ENCODE assay signal across 16 cellular contexts in genomic region chr22:40645579-40646197, GRCh38. TPM values are rescaled to one million over a fixed set of nuclear protein-coding genes. Genes with fewer than 3 reads are reported as not detected.
DNase-seq lines count a peak whose midpoint lies in the region; ATAC-seq, FAIRE-seq and TF ChIP-seq lines count a peak whose summit lies in the region.
"Had no signal": no experiment of that assay in that cellular context is flagged by ENCODE, and none has a peak within 500 bp of the region (broad histone marks: within the 10 kb centered on the region; RNA-seq: fewer than 3 reads in every experiment).

No MANE protein-coding gene starts in this region.

- POLR2A ChIA-PET in SK-N-SH (lab: Yijun Ruan, JAX) (no interaction called here), GM12878 (lab: Charles Lee) (interaction anchor here (0.6 to 2.4 kb wide), 7 partner anchors 56 to 211 kb away, joined by 3 to 9 read pairs (median 3); partner anchors contain the start of gene ST13)

- H4K20me1 ChIP-seq in SK-N-SH (ENCODE audit: insufficient read depth) = no peaks in the 10 kb centered on the region
- H4K20me1 ChIP-seq in GM12878 (ENCODE audit: control insufficient read depth, insufficient read depth) = no peaks in the 10 kb centered on the region

- TF ChIP-seq RAD21 in SK-N-SH (IDR thresholded peaks at IDR 0.05; ENCODE audit: low read length) = no peak
- TF ChIP-seq RAD21 in GM12878 (IDR thresholded peaks at IDR 0.05; ENCODE audit: insufficient read depth, low read depth, low read length) = no peak

- H3K9ac ChIP-seq in SK-N-SH = no peak overlapping the region
- no peak overlapping the region for H3K9ac ChIP-seq in GM12878 (ENCODE audit: control insufficient read depth, insufficient read depth, low read length)

- intact Hi-C loops in GM12878 (cut with micrococcal nuclease; ENCODE audit: unreplicated experiment) = loop anchor here (1.0 kb wide), 2 partner anchors 121 to 209 kb away; no protein-coding TSS in a partner anchor
- intact Hi-C loops in tibial artery (cut with DNase I; ENCODE audit: low total_unique reads) = loop anchor here (2.0 kb wide), 1 partner anchor 209 kb away; no protein-coding TSS in a partner anchor

- CTCF ChIA-PET in SK-N-SH (lab: Yijun Ruan, JAX) = interaction anchor here (0.5 to 4.2 kb wide), 22 partner anchors 9 to 271 kb away, joined by 3 to 49 read pairs (median 4); partner anchors contain the start of genes MCHR1 and MRTFA
- CTCF ChIA-PET in GM12878 (lab: Yijun Ruan, JAX) = interaction anchor here (0.6 to 11.1 kb wide), 50 partner anchors 11 to 656 kb away, joined by 3 to 339 read pairs (median 6); partner anchors contain the start of genes ADSL, MRTFA, ST13 and XPNPEP3

- SMC1A ChIA-PET in GM12878 (lab: Charles Lee; ENCODE audit: uncharacterized antibody, unreplicated experiment) = interaction anchor here (0.6 to 8.0 kb wide), 43 partner anchors 9 to 298 kb away, joined by 3 to 248 read pairs (median 5); partner anchors contain the start of genes MCHR1 and MRTFA

- no peaks in the 10 kb centered on the region for H3K36me3 Mint-ChIP-seq in mesothelial cell of epicardium
- H3K36me3 Mint-ChIP-seq: activated naive CD4-positive, alpha-beta T cell treated with anti-CD3 and anti-CD28 coated beads, Interleukin-2, amount 10 ng/mL, durations not matched to agents 7 days and 5 days; CD4-positive, alpha-beta memory T cell; WTC11 had no signal

- H2AFZ ChIP-seq in SK-N-SH (ENCODE audit: low read depth) (peak overlapping the region; percentile 74), GM12878 (ENCODE audit: control insufficient read depth, low read depth, low read length) (peak overlapping the region; percentile 92)

- FAIRE-seq in GM12878 (lab: Jason Lieb, UNC) = peak; percentile 18

- no TSS peak for BruUV-seq in GM12878 (replicated peaks; lab: Mats Ljungman, UMichigan)

- no peaks in the 10 kb centered on the region for H3K27me3 Mint-ChIP-seq in mesothelial cell of epicardium (ENCODE audit: low read depth)
- H3K27me3 Mint-ChIP-seq: activated naive CD4-positive, alpha-beta T cell treated with anti-CD3 and anti-CD28 coated beads, Interleukin-2, amount 10 ng/mL, durations not matched to agents 7 days and 5 days; CD4-positive, alpha-beta memory T cell; effector memory CD8-positive, alpha-beta T cell; progenitor cell of endocrine pancreas had no signal

- DNase-seq in SK-N-SH = no peak
- DNase-seq in GM12878 (ENCODE audit: low read depth, low spot score) = no peak
- DNase-seq in mesothelial cell of epicardium (ENCODE audit: low spot score in 2 of 2, unreplicated experiment in 2 of 2) = no peak
- DNase-seq in tibial artery = peak in 1 of 2 donors; percentile 7
- no peak for DNase-seq in RKO (ENCODE audit: low spot score)
- no peak for DNase-seq in hepatic stellate cell (ENCODE audit: low spot score)
- no peak for DNase-seq in NCI-H128 (lab: John Stamatoyannopoulos, UW; ENCODE audit: unreplicated experiment)

- H3K9me3 ChIP-seq in SK-N-SH (no peaks in the 10 kb centered on the region), GM12878 (replicated peaks; ENCODE audit: control insufficient read depth, insufficient read depth, low read length) (no peaks in the 10 kb centered on the region), tibial artery (no peaks in the 10 kb centered on the region)
- H3K9me3 ChIP-seq: mucosa of descending colon, upper lobe of left lung had no signal

- H3K4me2 ChIP-seq in SK-N-SH = no peak overlapping the region
- H3K4me2 ChIP-seq in GM12878 (ENCODE audit: control insufficient read depth, insufficient read depth) = peak overlapping the region; percentile 67; the same call in 1 of the 2 replicates

- in situ Hi-C loops in GM12878 (cut with MboI) = no loop called here

- H3K9me3 Mint-ChIP-seq in mesothelial cell of epicardium = no peaks in the 10 kb centered on the region
- H3K9me3 Mint-ChIP-seq: activated naive CD4-positive, alpha-beta T cell treated with anti-CD3 and anti-CD28 coated beads, Interleukin-2, amount 10 ng/mL, durations not matched to agents 7 days and 5 days; CD4-positive, alpha-beta memory T cell; effector memory CD8-positive, alpha-beta T cell; WTC11 had no signal

- no peak for ATAC-seq in SK-N-SH treated with all-trans-retinoic acid at 6 μM for 48 hours
- ATAC-seq in GM12878 = no peak

- no peak for TF ChIP-seq POLR2A in GM12878 (IDR thresholded peaks at IDR 0.05; ENCODE audit: low read depth, low read length)

- no peaks in the 10 kb centered on the region for H3K9me2 ChIP-seq in SK-N-SH

- H3F3A ChIP-seq in SK-N-SH (replicated peaks; ENCODE audit: insufficient read depth) = no peaks in the 10 kb centered on the region

- RAD21 ChIA-PET in GM12878 (lab: Charles Lee; ENCODE audit: unreplicated experiment) = interaction anchor here (0.9 to 9.1 kb wide), 21 partner anchors 8 to 602 kb away, joined by 3 to 137 read pairs (median 6); partner anchors contain the start of gene MRTFA

- TF ChIP-seq CTCF in SK-N-SH (IDR thresholded peaks at IDR 0.05) = no peak
- no peak for TF ChIP-seq CTCF in GM12878 (IDR thresholded peaks at IDR 0.05 in 2 of 3, conservative IDR thresholded peaks at IDR 0.05 in 1 of 3; ENCODE audit: control insufficient read depth in 2 of 3, extremely low read depth in 1 of 3, insufficient read depth in 1 of 3, low read depth in 3 of 3, low read length in 3 of 3)
- no peak for TF ChIP-seq CTCF in mesothelial cell of epicardium (IDR thresholded peaks at IDR 0.05; ENCODE audit: unreplicated experiment)
- TF ChIP-seq CTCF in tibial artery (IDR thresholded peaks at IDR 0.05) = no peak

- H3K4me3 ChIP-seq in SK-N-SH (ENCODE audit: low read depth in 2 of 2, low read length in 1 of 2) = no peak overlapping the region
- no peak overlapping the region for H3K4me3 ChIP-seq in GM12878
- H3K4me3 ChIP-seq in tibial artery = no peak overlapping the region
- H3K4me3 ChIP-seq: mucosa of descending colon had no signal

- H3K27me3 ChIP-seq in SK-N-SH (ENCODE audit: insufficient read depth) (no peaks in the 10 kb centered on the region), GM12878 (replicated peaks in 1 of 2; ENCODE audit: control insufficient read depth in 2 of 2, insufficient read depth in 2 of 2, low read length in 1 of 2) (no peaks in the 10 kb centered on the region), tibial artery (no peaks in the 10 kb centered on the region)
- H3K27me3 ChIP-seq: upper lobe of left lung had no signal

- H3K27ac ChIP-seq in SK-N-SH (ENCODE audit: low read depth in 2 of 2, low read length in 1 of 2) (peak overlapping the region in 1 of 2 experiments; percentile 47; a peak in 1 of 4 replicates), GM12878 (ENCODE audit: control insufficient read depth, insufficient read depth) (no peak overlapping the region), tibial artery (peak overlapping the region; percentile 66 to 68)

- H3K36me3 ChIP-seq in SK-N-SH (replicated peaks in 1 of 2; ENCODE audit: control insufficient read depth in 1 of 2, insufficient read depth in 2 of 2, low read length in 1 of 2) (no peaks in the 10 kb centered on the region), GM12878 (ENCODE audit: control insufficient read depth in 2 of 2, insufficient read depth in 2 of 2, low read length in 1 of 2) (no peaks in the 10 kb centered on the region), tibial artery (no peaks in the 10 kb centered on the region)
- H3K36me3 ChIP-seq: upper lobe of left lung had no signal

- WGBS in SK-N-SH (ENCODE audit: low lambda C conversion rate) = 71% methylated on average over 1 of the region's 4 CpGs
- WGBS in GM12878 (ENCODE audit: insufficient coverage, insufficient replicate concordance, low lambda C conversion rate, missing lambda C conversion rate) = 24% methylated on average over 4 of the region's 4 CpGs

- TF ChIP-seq EP300 in SK-N-SH (IDR thresholded peaks at IDR 0.05; ENCODE audit: borderline replicate concordance in 1 of 2, low read depth in 1 of 2, low read length in 1 of 2) (no peak), GM12878 (IDR thresholded peaks at IDR 0.05; ENCODE audit: borderline replicate concordance in 1 of 2, control insufficient read depth in 1 of 2, low read depth in 2 of 2, low read length in 2 of 2) (no peak)

- H3K4me1 ChIP-seq in SK-N-SH (ENCODE audit: control insufficient read depth in 1 of 2, insufficient read depth in 2 of 2, low read depth in 1 of 2, low read length in 1 of 2) (no peaks in the 10 kb centered on the region), GM12878 (ENCODE audit: control insufficient read depth, insufficient read depth, low read length) (peaks cover 18% of the 10 kb centered on the region), tibial artery (peaks cover 0 to 7% (median 4%) of the 10 kb centered on the region in 4 donors)

- peaks cover 17% of the 10 kb centered on the region for H3K4me1 Mint-ChIP-seq in mesothelial cell of epicardium

- peak overlapping the region; percentile 47 for H3K27ac Mint-ChIP-seq in mesothelial cell of epicardium

- no peaks in the 10 kb centered on the region for H3K79me2 ChIP-seq in SK-N-SH (ENCODE audit: insufficient read depth)
- H3K79me2 ChIP-seq in GM12878 (ENCODE audit: control insufficient read depth, insufficient read depth, low read length) = no peaks in the 10 kb centered on the region

- H3K4me3 Mint-ChIP-seq in mesothelial cell of epicardium = no peak overlapping the region

RNA-seq across cellular contexts. Expression of gene MRTFA, which starts 9.2 kb away (rescaled TPM):
- polyA plus RNA-seq in SK-N-SH (2012; rRNA removed) = 2.9 and 5.8 TPM in 2 replicates
- 4.5 and 4.6 TPM in 2 replicates for polyA plus RNA-seq in SK-N-SH (2012; cell fraction: cytosol; rRNA removed)
- polyA plus RNA-seq in SK-N-SH (2012; cell fraction: nucleus; rRNA removed) = 14.4 and 18.9 TPM in 2 replicates
- 133 and 151 TPM in 2 replicates for total RNA-seq in GM12878 (2013; cell fraction: nucleolus; rRNA removed)
- total RNA-seq in GM12878 (2014; rRNA removed) = 27.2 and 27.5 TPM in 2 replicates
- total RNA-seq in GM12878 (2014; rRNA removed; fragmentation: Illumina TruSeq; extraction: Trizol) = 9.5 and 11.3 TPM in 2 replicates
- 58.6 and 63.9 TPM in 2 replicates for total RNA-seq in GM12878 (2021)
- polyA plus RNA-seq in GM12878 (2011; ENCODE audit: low read depth) = 14.4 TPM
- 4.1 and 4.3 TPM in 2 replicates for polyA plus RNA-seq in GM12878 (2011; rRNA removed)
- polyA plus RNA-seq in GM12878 (2011; cell fraction: cytosol; rRNA removed) = 5.8 and 7.9 TPM in 2 replicates
- polyA plus RNA-seq in GM12878 (2011; cell fraction: nucleus; rRNA removed) = 16.2 and 28.6 TPM in 2 replicates
- 27.0 and 29.9 TPM in 2 replicates for polyA plus RNA-seq in GM12878 (2012)
- polyA plus RNA-seq in GM12878 (2014; fragmentation: Illumina TruSeq; extraction: Trizol) = 14.1 and 17.0 TPM in 2 replicates
- 1 to 10 TPM; 2.0 to 2.6 TPM for polyA plus RNA-seq in GM12878 (2014; fragmentation: Nextera tagmentation; extraction: Ambion mirVana)
- 18.9 and 25.9 TPM in 2 replicates for polyA plus RNA-seq in GM12878 (2014; rRNA removed)
- 10 to 100 TPM; 29.1 to 29.6 TPM for polyA plus RNA-seq in GM12878 (2016; fragmentation: Nextera tagmentation; extraction: Ambion mirVana)
- polyA minus RNA-seq in GM12878 (2011; rRNA and poly(A)+ RNA removed) = 23.8 and 24.5 TPM in 2 replicates
- polyA minus RNA-seq in GM12878 (2011; cell fraction: cytosol; rRNA and poly(A)+ RNA removed) = 10.1 and 11.6 TPM in 2 replicates
- 25.5 and 49.7 TPM in 2 replicates for polyA minus RNA-seq in GM12878 (2011; cell fraction: nucleus; rRNA and poly(A)+ RNA removed)
- 105 to 109 TPM (median 108 TPM) in 3 replicates for total RNA-seq in mesothelial cell of epicardium

RNA-seq across cellular contexts. Expression of gene MCHR1, which starts 33.6 kb away (rescaled TPM):
- polyA plus RNA-seq in SK-N-SH (2012; rRNA removed) (0.33 and 0.55 TPM in 2 replicates), GM12878 (2011; rRNA removed) (not detected in 2 replicates), GM12878 (2014; fragmentation: Illumina TruSeq; extraction: Trizol) (not detected in 2 replicates), GM12878 (2014; fragmentation: Nextera tagmentation; extraction: Ambion mirVana) (not detected), GM12878 (2014; rRNA removed) (not detected in 2 replicates), GM12878 (2016; fragmentation: Nextera tagmentation; extraction: Ambion mirVana) (not detected)
- polyA plus RNA-seq in SK-N-SH (2012; cell fraction: cytosol; rRNA removed) = 0.09 and 0.28 TPM in 2 replicates
- polyA plus RNA-seq in SK-N-SH (2012; cell fraction: nucleus; rRNA removed) = 0.40 and 0.71 TPM in 2 replicates
- not detected in 2 replicates for total RNA-seq in GM12878 (2013; cell fraction: nucleolus; rRNA removed)
- total RNA-seq in GM12878 (2014; rRNA removed) (not detected in 2 replicates), GM12878 (2014; rRNA removed; fragmentation: Illumina TruSeq; extraction: Trizol) (not detected in 2 replicates), GM12878 (2021) (not detected in 2 replicates), mesothelial cell of epicardium (2.5 to 3.5 TPM (median 3.2 TPM) in 3 replicates)
- polyA plus RNA-seq in GM12878 (2011; ENCODE audit: low read depth) = not detected
- polyA plus RNA-seq in GM12878 (2011; cell fraction: cytosol; rRNA removed) = 0.07 and 0.13 TPM in 2 replicates
- polyA plus RNA-seq in GM12878 (2011; cell fraction: nucleus; rRNA removed) = not detected in 2 replicates
- not detected in 2 replicates for polyA plus RNA-seq in GM12878 (2012)
- polyA minus RNA-seq in GM12878 (2011; rRNA and poly(A)+ RNA removed) = 0.80 TPM in 1 of 2 replicates, not detected in the other
- not detected in 2 replicates for polyA minus RNA-seq in GM12878 (2011; cell fraction: cytosol; rRNA and poly(A)+ RNA removed)
- polyA minus RNA-seq in GM12878 (2011; cell fraction: nucleus; rRNA and poly(A)+ RNA removed) = not detected in 2 replicates
- total RNA-seq: CD4-positive, alpha-beta memory T cell; HT-29 had no signal
- polyA plus RNA-seq: CD4-positive, alpha-beta memory T cell had no signal
